Comparison of ENCODE assay signal across 8 cellular contexts in the genomic region with DNA sequence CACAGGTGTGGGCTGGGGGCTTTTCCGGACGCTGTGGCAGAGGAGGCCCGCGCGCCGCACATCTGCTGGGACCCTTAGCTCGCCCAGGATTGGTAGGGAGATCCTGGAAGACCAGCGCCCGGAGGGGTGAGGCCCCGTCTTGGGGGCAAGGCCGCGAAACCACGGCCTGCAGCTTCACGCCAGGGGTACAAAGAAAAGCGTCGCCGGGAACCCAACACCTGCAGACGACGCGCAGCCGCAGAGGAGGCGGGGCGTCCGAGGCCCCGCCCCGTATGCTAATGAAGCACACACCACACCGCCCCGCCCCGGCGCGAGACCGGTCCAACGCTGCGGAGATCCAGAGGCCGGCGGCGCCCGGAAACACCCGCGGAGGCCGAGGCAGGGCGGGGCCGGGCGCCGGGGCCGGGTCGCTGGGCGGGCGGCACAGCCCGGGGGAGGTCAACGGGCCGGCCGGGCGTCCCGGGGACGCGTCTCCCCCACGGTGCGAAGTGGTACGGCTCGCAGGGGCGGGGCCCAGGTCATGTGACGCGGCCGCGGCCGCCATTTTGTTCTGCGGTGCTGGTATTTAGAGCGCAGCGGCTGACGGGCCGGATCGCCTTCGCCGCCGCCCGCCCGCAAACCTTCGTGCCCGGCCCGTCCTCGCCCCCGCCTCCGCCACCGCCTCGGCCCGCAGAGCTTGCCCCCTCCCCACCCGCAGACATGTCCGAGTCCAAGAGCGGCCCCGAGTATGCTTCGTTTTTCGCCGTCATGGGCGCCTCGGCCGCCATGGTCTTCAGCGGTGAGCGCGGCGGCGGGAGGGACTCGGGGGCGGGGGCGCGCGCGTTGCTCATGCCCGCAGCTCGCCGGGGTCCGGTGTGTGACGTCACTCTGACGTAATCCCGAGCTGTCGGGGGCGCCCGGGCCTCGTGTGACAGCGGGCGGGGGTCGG. TPM values are rescaled to one million over a fixed set of nuclear protein-coding genes. Genes with fewer than 3 reads are reported as not detected.
DNase-seq lines count a peak whose midpoint lies in the region; ATAC-seq, FAIRE-seq and TF ChIP-seq lines count a peak whose summit lies in the region.

A gene (plus strand): TSS at position 548 of the 928 bp plus-strand sequence. CDS start 152 bp downstream, at position 700.

- H3K9me3 Mint-ChIP-seq in immature natural killer cell = no peaks in the 10 kb centered on the region

- no peak for DNase-seq in AG04449 (ENCODE audit: low read depth, low spot score)
- peak; percentile 91 for DNase-seq in NCI-H2196 treated with DMSO at 0.1 percent for 48 hours (lab: John Stamatoyannopoulos, UW; ENCODE audit: unreplicated experiment)
- peak; percentile 70 for DNase-seq in bronchial epithelial cell (ENCODE audit: low read depth)
- DNase-seq in immature natural killer cell = peak; percentile 93 to 97 (median 96)
- peak; percentile 59 for DNase-seq in smooth muscle cell of the brain vasculature (ENCODE audit: low read depth, low spot score)

- H3K4me3 Mint-ChIP-seq in immature natural killer cell = peak within 1 kb of the TSS; percentile 89 to 94 (median 93)

- no peaks in the 10 kb centered on the region for H3K27me3 ChIP-seq in bronchial epithelial cell (ENCODE audit: control insufficient read depth, insufficient read depth, low read length)

- H3K36me3 Mint-ChIP-seq in immature natural killer cell = peaks cover 0 to 6% (median 0%) of the 10 kb centered on the region in 3 donors

- POLR2A ChIA-PET in AG04449 (lab: Yijun Ruan, JAX) = interaction anchor here (0.9 to 1.1 kb wide), 2 partner anchors 18 to 125 kb away, joined by 3 read pairs; no protein-coding TSS in a partner anchor

- peaks cover 26 to 42% (median 28%) of the 10 kb centered on the region in 3 donors for H3K27me3 Mint-ChIP-seq in immature natural killer cell (ENCODE audit: low read depth in 3 of 3)

- ATAC-seq in GM18907 (IDR thresholded peaks at IDR 0.05; ENCODE audit: unreplicated experiment) = peak; percentile 61
- peak; percentile 64 for ATAC-seq in HG03135 (IDR thresholded peaks at IDR 0.05; ENCODE audit: unreplicated experiment)

- peak within 1 kb of the TSS; percentile 87 to 97 (median 96) for H3K27ac Mint-ChIP-seq in immature natural killer cell

- H3K4me3 ChIP-seq in AG04449 (ENCODE audit: low read depth, low read length) (peak within 1 kb of the TSS; percentile 83), WI38 (ENCODE audit: low read depth, low read length) (peak within 1 kb of the TSS; percentile 92), bronchial epithelial cell (ENCODE audit: low read depth, low read length) (peak within 1 kb of the TSS; percentile 97)

- FAIRE-seq in bronchial epithelial cell (lab: Jason Lieb, UNC) = no peak

- peaks cover 9% of the 10 kb centered on the region for H3K36me3 ChIP-seq in bronchial epithelial cell (ENCODE audit: control insufficient read depth, insufficient read depth, low read length)

- peaks cover 65% of the 10 kb centered on the region in 2 donors for H3K4me1 Mint-ChIP-seq in immature natural killer cell

- CTCF ChIA-PET in AG04449 (lab: Yijun Ruan, JAX) = interaction anchor here (0.6 to 2.6 kb wide), 4 partner anchors 13 to 262 kb away, joined by 3 to 18 read pairs (median 3); a partner anchor contains a TSS

- TF ChIP-seq CTCF in AG04449 (IDR thresholded peaks at IDR 0.05; ENCODE audit: insufficient read depth, low read length, missing control alignments) = no peak
- no peak for TF ChIP-seq CTCF in WI38 (IDR thresholded peaks at IDR 0.05; ENCODE audit: low read depth, low read length)
- no peak for TF ChIP-seq CTCF in bronchial epithelial cell (IDR thresholded peaks at IDR 0.05; ENCODE audit: insufficient read depth, low read length, severe bottlenecking)

RNA-seq across cellular contexts. Expression of the gene that starts here (rescaled TPM):
- 7.9 and 13.2 TPM in 2 replicates for total RNA-seq in bronchial epithelial cell
- 100 to 1,000 TPM in 1 of 3 donors, 10 to 100 TPM in 2; 70.9 to 116 (median 90.8) TPM for polyA plus RNA-seq in immature natural killer cell
